Comparison of ENCODE assay signal across 8 cellular contexts in the genomic region with DNA sequence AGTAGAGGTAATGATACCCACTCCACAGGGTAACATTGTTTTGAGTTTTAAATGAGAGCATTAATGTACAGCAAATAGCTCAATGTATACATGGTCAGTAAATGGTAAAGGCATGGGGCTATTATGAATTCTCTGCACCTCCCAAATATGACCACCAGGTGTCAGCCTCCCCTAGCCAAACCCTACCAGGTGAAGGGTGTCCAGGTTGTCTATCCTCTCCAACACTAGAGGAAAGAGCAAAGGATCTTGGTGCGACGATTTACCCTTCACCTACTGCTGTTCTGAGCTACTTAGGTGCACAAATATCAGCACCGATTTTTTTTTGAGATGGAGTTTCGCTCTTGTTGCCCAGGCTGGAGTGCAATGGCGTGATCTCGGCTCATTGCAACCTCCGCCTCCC. TPM values are rescaled to one million over a fixed set of nuclear protein-coding genes. Genes with fewer than 3 reads are reported as not detected.
DNase-seq lines count a peak whose midpoint lies in the region; ATAC-seq and TF ChIP-seq lines count a peak whose summit lies in the region.

No MANE protein-coding gene starts in this region.

- no peak overlapping the region for H3K4me3 ChIP-seq in CD4-positive, alpha-beta memory T cell (ENCODE audit: low read length in 2 of 2)
- H3K4me3 ChIP-seq in endodermal cell (ENCODE audit: low read length), result no peak overlapping the region

- peaks cover 0 to 2% (median 0%) of the 10 kb centered on the region in 4 donors for H3K4me1 Mint-ChIP-seq in CD4-positive, alpha-beta memory T cell
- H3K4me1 Mint-ChIP-seq in activated CD4-positive, alpha-beta memory T cell treated with anti-CD3 and anti-CD28 coated beads, Interleukin-2, amount 10 ng/mL, durations not matched to agents 7 days and 5 days, result peaks cover 7% of the 10 kb centered on the region
- H3K4me1 Mint-ChIP-seq in endodermal cell, result peaks cover 5% of the 10 kb centered on the region

- H3K27me3 ChIP-seq in CD4-positive, alpha-beta memory T cell (ENCODE audit: insufficient read depth, low read length), result no peaks in the 10 kb centered on the region
- no peaks in the 10 kb centered on the region for H3K27me3 ChIP-seq in endodermal cell (ENCODE audit: control insufficient read depth, insufficient read depth, low read length, poor library complexity, severe bottlenecking)

- H3K36me3 ChIP-seq in CD4-positive, alpha-beta memory T cell (ENCODE audit: insufficient read depth, low read length), result no peaks in the 10 kb centered on the region
- H3K36me3 ChIP-seq in endodermal cell (ENCODE audit: control insufficient read depth, insufficient read depth, low read length), result no peaks in the 10 kb centered on the region

- no peak overlapping the region for H3K27ac ChIP-seq in CD4-positive, alpha-beta memory T cell (ENCODE audit: low read depth, low read length)
- H3K27ac ChIP-seq in endodermal cell (ENCODE audit: low read depth, low read length), result no peak overlapping the region

- peak; percentile 51 to 61 (median 57) for DNase-seq in CD4-positive, alpha-beta memory T cell
- DNase-seq in NCI-H526 treated with DMSO at 0.1 percent for 48 hours (lab: John Stamatoyannopoulos, UW) (peak; percentile 32), endodermal cell (peak; percentile 84), mucosa of gallbladder (ENCODE audit: low spot score) (peak; percentile 49)
- DNase-seq in activated CD4-positive, alpha-beta memory T cell treated with anti-CD3 and anti-CD28 coated beads, Interleukin-2, amount 10 ng/mL, durations not matched to agents 7 days and 5 days, result peak; percentile 67
- DNase-seq in stimulated activated naive CD8-positive, alpha-beta T cell treated with anti-CD3 and anti-CD28 coated beads, Interleukin-15, Interleukin-2, amounts not matched to agents 100 U/mL and 50 U/mL, for 24 hours, result peak; percentile 61

- H3K9ac ChIP-seq in endodermal cell (ENCODE audit: extremely low read depth, low read length, poor library complexity, severe bottlenecking), result no peak overlapping the region

- peak; percentile 83 for TF ChIP-seq CTCF in endodermal cell (conservative IDR thresholded peaks at IDR 0.05)

- intact Hi-C loops in CD4-positive, alpha-beta memory T cell (cut with micrococcal nuclease), result loop anchor here (1.0 to 10.0 kb wide), 3 partner anchors 52 to 211 kb away; no protein-coding TSS in a partner anchor

- peak overlapping the region in 2 of 7 donors; percentile 19 to 41 for H3K27ac Mint-ChIP-seq in CD4-positive, alpha-beta memory T cell
- H3K27ac Mint-ChIP-seq in activated CD4-positive, alpha-beta memory T cell treated with anti-CD3 and anti-CD28 coated beads, Interleukin-2, amount 10 ng/mL, durations not matched to agents 7 days and 5 days, result no peak overlapping the region
- no peak overlapping the region for H3K27ac Mint-ChIP-seq in endodermal cell

- no peaks in the 10 kb centered on the region for H3K4me1 ChIP-seq in CD4-positive, alpha-beta memory T cell (ENCODE audit: insufficient read depth, low read length)
- H3K4me1 ChIP-seq in endodermal cell (ENCODE audit: control insufficient read depth, insufficient read depth, low read length), result no peaks in the 10 kb centered on the region

- WGBS in endodermal cell (ENCODE audit: insufficient coverage in 1 of 2, insufficient read length in 1 of 2), 2 experiments, result 60 to 61% methylated on average over 7 of the region's 7 CpGs

- H3K4me3 Mint-ChIP-seq in CD4-positive, alpha-beta memory T cell, result no peak overlapping the region
- no peak overlapping the region for H3K4me3 Mint-ChIP-seq in activated CD4-positive, alpha-beta memory T cell treated with anti-CD3 and anti-CD28 coated beads, Interleukin-2, amount 10 ng/mL, durations not matched to agents 7 days and 5 days
- H3K4me3 Mint-ChIP-seq in endodermal cell, result no peak overlapping the region

- no peaks in the 10 kb centered on the region for H3K9me3 ChIP-seq in CD4-positive, alpha-beta memory T cell (ENCODE audit: control insufficient read depth in 1 of 2, low read length in 2 of 2)
- H3K9me3 ChIP-seq in endodermal cell (ENCODE audit: control insufficient read depth, low read length), result no peaks in the 10 kb centered on the region

- ATAC-seq in GM19438 (IDR thresholded peaks at IDR 0.05; ENCODE audit: low read depth, unreplicated experiment) (peak; percentile 62), HG03460 (IDR thresholded peaks at IDR 0.05; ENCODE audit: unreplicated experiment) (peak; percentile 62)
- ATAC-seq in stimulated activated naive CD8-positive, alpha-beta T cell treated with anti-CD3 and anti-CD28 coated beads, Interleukin-15, Interleukin-2, amounts not matched to agents 100 U/mL and 50 U/mL, for 24 hours, result peak; percentile 72

- no peaks in the 10 kb centered on the region for H3K9me3 Mint-ChIP-seq in CD4-positive, alpha-beta memory T cell
- H3K9me3 Mint-ChIP-seq in activated CD4-positive, alpha-beta memory T cell treated with anti-CD3 and anti-CD28 coated beads, Interleukin-2, amount 10 ng/mL, durations not matched to agents 7 days and 5 days, result no peaks in the 10 kb centered on the region
- H3K9me3 Mint-ChIP-seq in endodermal cell, result peaks cover 22% of the 10 kb centered on the region

- H3K27me3 Mint-ChIP-seq in CD4-positive, alpha-beta memory T cell, result no peaks in the 10 kb centered on the region
- H3K27me3 Mint-ChIP-seq in activated CD4-positive, alpha-beta memory T cell treated with anti-CD3 and anti-CD28 coated beads, Interleukin-2, amount 10 ng/mL, durations not matched to agents 7 days and 5 days, result peaks cover 7% of the 10 kb centered on the region
- H3K27me3 Mint-ChIP-seq in endodermal cell (ENCODE audit: insufficient read depth), result peaks cover 3% of the 10 kb centered on the region

- H3K36me3 Mint-ChIP-seq in CD4-positive, alpha-beta memory T cell, result no peaks in the 10 kb centered on the region
- H3K36me3 Mint-ChIP-seq in activated CD4-positive, alpha-beta memory T cell treated with anti-CD3 and anti-CD28 coated beads, Interleukin-2, amount 10 ng/mL, durations not matched to agents 7 days and 5 days (ENCODE audit: low read depth), result no peaks in the 10 kb centered on the region
- H3K36me3 Mint-ChIP-seq in endodermal cell (ENCODE audit: low read depth), result no peaks in the 10 kb centered on the region

- CTCF ChIA-PET in CD4-positive, alpha-beta memory T cell (lab: Charles Lee; ENCODE audit: partially characterized antibody), result interaction anchor here (0.8 to 4.6 kb wide), 22 partner anchors 9 to 561 kb away, joined by 3 to 29 read pairs (median 4); no protein-coding TSS in a partner anchor
- CTCF ChIA-PET in activated CD4-positive, alpha-beta memory T cell treated with anti-CD3 and anti-CD28 coated beads, Interleukin-2, amount 10 ng/mL, durations not matched to agents 7 days and 5 days (lab: Charles Lee), result interaction anchor here (0.6 to 2.4 kb wide), 21 partner anchors 14 to 266 kb away, joined by 3 to 17 read pairs (median 3); no protein-coding TSS in a partner anchor

- POLR2A ChIA-PET in CD4-positive, alpha-beta memory T cell (lab: Charles Lee; ENCODE audit: partially characterized antibody), result interaction anchor here (0.9 kb wide), 1 partner anchor 126 kb away, joined by 4 read pairs; no protein-coding TSS in a partner anchor
- POLR2A ChIA-PET in activated CD4-positive, alpha-beta memory T cell treated with anti-CD3 and anti-CD28 coated beads, Interleukin-2, amount 10 ng/mL, durations not matched to agents 7 days and 5 days (lab: Charles Lee), result interaction anchor here (0.9 to 1.3 kb wide), 2 partner anchors 125 to 126 kb away, joined by 3 to 4 read pairs; no protein-coding TSS in a partner anchor

RNA-seq across cellular contexts. Expression of a gene that starts 26.5 kb away (rescaled TPM):
- 10 to 100 TPM; 59.9 to 64.6 TPM for total RNA-seq in CD4-positive, alpha-beta memory T cell
- polyA plus RNA-seq in CD4-positive, alpha-beta memory T cell, result 10 to 100 TPM in 1 of 2 donors, 1 to 10 TPM in 1; 6.0 to 14.0 TPM
- 10 to 100 TPM; 47.6 to 53.3 TPM for total RNA-seq in activated CD4-positive, alpha-beta memory T cell treated with anti-CD3 and anti-CD28 coated beads, Interleukin-2, amount 10 ng/mL, durations not matched to agents 7 days and 5 days
- total RNA-seq in endodermal cell (10 to 100 TPM; 59.1 to 59.8 TPM), mucosa of gallbladder (57.7 TPM)
- polyA plus RNA-seq in endodermal cell (2013, experiment 1 of 2), result 21.5 TPM
- polyA plus RNA-seq in endodermal cell (2013, experiment 2 of 2), result 18.1 TPM

Comparison
In these comparisons a context has a peak if more than half of its experiments do, and no peak if none do; other contexts are left out.
1. DNase-seq: peak in every context shown above with its lines; median percentile 84 in endodermal cell; 67 in activated CD4-positive, alpha-beta memory T cell treated with anti-CD3 and anti-CD28 coated beads, Interleukin-2, amount 10 ng/mL, durations not matched to agents 7 days and 5 days; 61 in stimulated activated naive CD8-positive, alpha-beta T cell treated with anti-CD3 and anti-CD28 coated beads, Interleukin-15, Interleukin-2, amounts not matched to agents 100 U/mL and 50 U/mL, for 24 hours; 57 in CD4-positive, alpha-beta memory T cell; 49 in mucosa of gallbladder; 32 in NCI-H526 treated with DMSO at 0.1 percent for 48 hours.